ENCODE assay signal across 16 cellular contexts in genomic region chr4:8703857-8704495, GRCh38.
A peak's percentile ranks its signal among the peaks of the same experiment; 100 is the strongest.
DNase-seq lines count a peak whose midpoint lies in the region; ATAC-seq and TF ChIP-seq lines count a peak whose summit lies in the region.
"Had no signal": no experiment of that assay in that cellular context is flagged by ENCODE, and none has a peak within 500 bp of the region (broad histone marks: within the 10 kb centered on the region; RNA-seq: fewer than 3 reads in every experiment).

No MANE protein-coding gene starts in this region.

- H3K27me3 ChIP-seq in osteoblast (ENCODE audit: insufficient read depth, low read length) (peaks cover 21% of the 10 kb centered on the region), upper lobe of right lung (peaks cover 37% of the 10 kb centered on the region), Karpas-422 (ENCODE audit: low read length) (no peaks in the 10 kb centered on the region)

- TF ChIP-seq CTCF in osteoblast (IDR thresholded peaks at IDR 0.05; ENCODE audit: extremely low read depth, low read depth, low read length), result no peak
- TF ChIP-seq CTCF in upper lobe of right lung (IDR thresholded peaks at IDR 0.05), result no peak

- H3K9me3 ChIP-seq in osteoblast (ENCODE audit: low read depth, low read length) (no peaks in the 10 kb centered on the region), upper lobe of right lung (no peaks in the 10 kb centered on the region), Karpas-422 (ENCODE audit: low read length) (no peaks in the 10 kb centered on the region)

- H3K9ac ChIP-seq in Karpas-422 (ENCODE audit: low read length), result no peak overlapping the region

- H3K4me2 ChIP-seq in osteoblast (ENCODE audit: insufficient read depth, low read length) (no peak overlapping the region), Karpas-422 (ENCODE audit: low read depth, low read length, poor library complexity, severe bottlenecking) (no peak overlapping the region)
- H3K4me2 ChIP-seq: PC-9 had no signal

- H3K27ac ChIP-seq in osteoblast (ENCODE audit: low read depth, low read length) (no peak overlapping the region), upper lobe of right lung (no peak overlapping the region), Karpas-422 (ENCODE audit: low read length) (no peak overlapping the region)
- H3K27ac ChIP-seq: C4-2B, PC-9 had no signal

- H4K20me1 ChIP-seq in osteoblast (ENCODE audit: insufficient read depth, low read length) (no peaks in the 10 kb centered on the region), Karpas-422 (ENCODE audit: insufficient read depth, low read depth, low read length) (no peaks in the 10 kb centered on the region)

- H2AFZ ChIP-seq in osteoblast (ENCODE audit: low read length) (no peak overlapping the region), Karpas-422 (ENCODE audit: low read length) (no peak overlapping the region)
- H2AFZ ChIP-seq: PC-9 had no signal

- H3K36me3 ChIP-seq in osteoblast (ENCODE audit: insufficient read depth, low read length) (no peaks in the 10 kb centered on the region), upper lobe of right lung (no peaks in the 10 kb centered on the region), Karpas-422 (ENCODE audit: insufficient read depth, low read length) (no peaks in the 10 kb centered on the region)

- peak; percentile 46 for DNase-seq in activated effector memory CD4-positive, alpha-beta T cell treated with anti-CD3 and anti-CD28 coated beads, Interleukin-2, amount 50 U/mL, for 16 hours
- no peak for DNase-seq in activated effector memory CD4-positive, alpha-beta T cell treated with Interleukin-2 at 50 U/mL for 16 hours
- DNase-seq in ecto neural progenitor cell (ENCODE audit: low spot score) (peak; percentile 35), osteoblast (ENCODE audit: insufficient read length, low spot score, missing footprints) (peak; percentile 64), upper lobe of right lung (peak; percentile 54), Karpas-422 (no peak), amniotic stem cell (lab: John Stamatoyannopoulos, UW) (no peak), OCI-M1 (lab: John Stamatoyannopoulos, UW) (no peak)
- DNase-seq: COR-L47, DMS53, MM.1S, NCI-H1105 treated with DMSO at 0.1 percent for 48 hours, NCI-H187, NCI-H446, PC-9 had no signal

- intact Hi-C loops in upper lobe of right lung (cut with DNase I), result no loop called here

- H3K9me2 ChIP-seq in Karpas-422 (replicated peaks; ENCODE audit: insufficient read depth, low read length), result no peaks in the 10 kb centered on the region

- no peaks in the 10 kb centered on the region for H3K4me1 ChIP-seq in osteoblast (ENCODE audit: insufficient read depth, low read length)
- no peaks in the 10 kb centered on the region for H3K4me1 ChIP-seq in upper lobe of right lung
- H3K4me1 ChIP-seq in Karpas-422 (ENCODE audit: low read length), result no peaks in the 10 kb centered on the region

- no peak overlapping the region for H3K4me3 ChIP-seq in osteoblast (ENCODE audit: insufficient read depth, low read length)
- H3K4me3 ChIP-seq in upper lobe of right lung, result no peak overlapping the region
- no peak overlapping the region for H3K4me3 ChIP-seq in Karpas-422 (ENCODE audit: low read length)
- H3K4me3 ChIP-seq: PC-9 had no signal

- ATAC-seq in upper lobe of right lung, result no peak

- H3K79me2 ChIP-seq in osteoblast (ENCODE audit: insufficient read depth, low read length), result no peaks in the 10 kb centered on the region
- no peaks in the 10 kb centered on the region for H3K79me2 ChIP-seq in Karpas-422 (ENCODE audit: low read length)

Comparison
In these comparisons a context has a peak if more than half of its experiments do, and no peak if none do; other contexts are left out.
1. DNase-seq: peak in activated effector memory CD4-positive, alpha-beta T cell treated with anti-CD3 and anti-CD28 coated beads, Interleukin-2, amount 50 U/mL, for 16 hours (single experiment), ecto neural progenitor cell (single experiment), osteoblast (single experiment) and upper lobe of right lung (single experiment); none in activated effector memory CD4-positive, alpha-beta T cell treated with Interleukin-2 at 50 U/mL for 16 hours (single experiment), Karpas-422 (single experiment), amniotic stem cell (single experiment) and OCI-M1 (single experiment).